In genomic region chr14:64721391-64721791, GRCh38 we compare ENCODE assay signal across 9 cellular contexts. TPM values are rescaled to one million over a fixed set of nuclear protein-coding genes. Genes with fewer than 3 reads are reported as not detected.
DNase-seq lines count a peak whose midpoint lies in the region; ATAC-seq, FAIRE-seq and TF ChIP-seq lines count a peak whose summit lies in the region.
"Had no signal": no experiment of that assay in that cellular context is flagged by ENCODE, and none has a peak within 500 bp of the region (broad histone marks: within the 10 kb centered on the region; RNA-seq: fewer than 3 reads in every experiment).

No MANE protein-coding gene starts in this region.

- no peak overlapping the region for H3K27ac ChIP-seq in GM12878 (ENCODE audit: control insufficient read depth, insufficient read depth)
- peak overlapping the region; percentile 92 to 93 for H3K27ac ChIP-seq in thoracic aorta

- no peaks in the 10 kb centered on the region for H3K79me2 ChIP-seq in GM12878 (ENCODE audit: control insufficient read depth, insufficient read depth, low read length)

- no peaks in the 10 kb centered on the region for H3K4me1 ChIP-seq in GM12878 (ENCODE audit: control insufficient read depth, insufficient read depth, low read length)
- H3K4me1 ChIP-seq in thoracic aorta (ENCODE audit: control insufficient read depth in 1 of 2, low read depth in 2 of 2) = peaks cover 76 to 100% of the 10 kb centered on the region in 2 donors

- in situ Hi-C loops in GM12878 (cut with MboI) = no loop called here

- no peak overlapping the region for H3K4me2 ChIP-seq in GM12878 (ENCODE audit: control insufficient read depth, insufficient read depth)

- no peak overlapping the region for H3K4me3 ChIP-seq in GM12878
- peak overlapping the region; percentile 61 for H3K4me3 ChIP-seq in thoracic aorta

- POLR2A ChIA-PET in GM12878 (lab: Charles Lee) = interaction anchor here (0.6 kb wide), 1 partner anchor 149 kb away, joined by 3 read pairs; no protein-coding TSS in a partner anchor

- no peak for TF ChIP-seq EP300 in GM12878 (IDR thresholded peaks at IDR 0.05; ENCODE audit: borderline replicate concordance in 1 of 2, control insufficient read depth in 1 of 2, low read depth in 2 of 2, low read length in 2 of 2)

- CTCF ChIA-PET in GM12878 (lab: Yijun Ruan, JAX) = interaction anchor here (0.6 to 1.5 kb wide), 3 partner anchors 12 to 37 kb away, joined by 3 to 5 read pairs (median 3); no protein-coding TSS in a partner anchor

- 1% methylated on average over 5 of the region's 5 CpGs for WGBS in GM12878 (ENCODE audit: insufficient coverage, insufficient replicate concordance, low lambda C conversion rate, missing lambda C conversion rate)

- no peaks in the 10 kb centered on the region for H3K9me3 ChIP-seq in GM12878 (replicated peaks; ENCODE audit: control insufficient read depth, insufficient read depth, low read length)
- no peaks in the 10 kb centered on the region for H3K9me3 ChIP-seq in thoracic aorta

- TF ChIP-seq RAD21 in GM12878 (IDR thresholded peaks at IDR 0.05; ENCODE audit: insufficient read depth, low read depth, low read length) = no peak

- H3K9ac ChIP-seq in GM12878 (ENCODE audit: control insufficient read depth, insufficient read depth, low read length) = no peak overlapping the region

- H3K27me3 ChIP-seq in GM12878 (replicated peaks in 1 of 2; ENCODE audit: control insufficient read depth in 2 of 2, insufficient read depth in 2 of 2, low read length in 1 of 2) (no peaks in the 10 kb centered on the region; a peak in 2 of 4 replicates), thoracic aorta (replicated peaks; ENCODE audit: insufficient read depth) (no peaks in the 10 kb centered on the region)

- intact Hi-C loops in GM12878 (cut with micrococcal nuclease; ENCODE audit: unreplicated experiment) = no loop called here

- BruUV-seq in GM12878 (replicated peaks; lab: Mats Ljungman, UMichigan) = no TSS peak

- TF ChIP-seq POLR2A in GM12878 (IDR thresholded peaks at IDR 0.05; ENCODE audit: low read depth, low read length) = no peak

- DNase-seq in DMS153 (lab: John Stamatoyannopoulos, UW) = peak; percentile 27
- no peak for DNase-seq in DMS153 treated with DMSO at 0.1 percent for 48 hours (lab: John Stamatoyannopoulos, UW; ENCODE audit: unreplicated experiment)
- no peak for DNase-seq in GM12878 (ENCODE audit: low read depth, low spot score)
- DNase-seq in kidney tubule cell (ENCODE audit: low spot score) = peak; percentile 86
- peak; percentile 64 for DNase-seq in thoracic aorta (ENCODE audit: low spot score)
- no peak for DNase-seq in LoVo (ENCODE audit: low spot score)

- TF ChIP-seq CTCF in GM12878 (IDR thresholded peaks at IDR 0.05 in 2 of 3, conservative IDR thresholded peaks at IDR 0.05 in 1 of 3; ENCODE audit: control insufficient read depth in 2 of 3, extremely low read depth in 1 of 3, insufficient read depth in 1 of 3, low read depth in 3 of 3, low read length in 3 of 3) (no peak), thoracic aorta (IDR thresholded peaks at IDR 0.05) (no peak)

- H3K36me3 ChIP-seq in GM12878 (ENCODE audit: control insufficient read depth in 2 of 2, insufficient read depth in 2 of 2, low read length in 1 of 2) = no peaks in the 10 kb centered on the region
- H3K36me3 ChIP-seq in thoracic aorta = no peaks in the 10 kb centered on the region

- RAD21 ChIA-PET in GM12878 (lab: Charles Lee; ENCODE audit: unreplicated experiment) = no interaction called here

- SMC1A ChIA-PET in GM12878 (lab: Charles Lee; ENCODE audit: uncharacterized antibody, unreplicated experiment) = interaction anchor here (0.7 to 1.0 kb wide), 2 partner anchors 12 to 47 kb away, joined by 3 to 4 read pairs; no protein-coding TSS in a partner anchor

- ATAC-seq in GM12878 (no peak), thoracic aorta (ENCODE audit: insufficient number of reproducible peaks, low FRiP score, low read depth) (peak; percentile 47), HG02973 (IDR thresholded peaks at IDR 0.05; ENCODE audit: unreplicated experiment) (no peak), HG02623 (IDR thresholded peaks at IDR 0.05; ENCODE audit: unreplicated experiment) (no peak)

- no peak overlapping the region for H2AFZ ChIP-seq in GM12878 (ENCODE audit: control insufficient read depth, low read depth, low read length)

- FAIRE-seq in GM12878 (lab: Jason Lieb, UNC) = no peak
- FAIRE-seq: A204.1 had no signal

- H4K20me1 ChIP-seq in GM12878 (ENCODE audit: control insufficient read depth, insufficient read depth) = no peaks in the 10 kb centered on the region

TF ChIP-seq in GM12878, 131 proteins besides CTCF, POLR2A, EP300 and RAD21:
- TF ChIP-seq BHLHE40 (IDR thresholded peaks at IDR 0.05; ENCODE audit: borderline replicate concordance in 1 of 2, low read depth in 2 of 2, low read length in 1 of 2) (peak in 1 of 2 experiments; percentile 43; a peak in 1 of 4 replicates), MEF2B (IDR thresholded peaks at IDR 0.05; ENCODE audit: partially characterized antibody, poor library complexity, severe bottlenecking) (peak; percentile 60), ZZZ3 (IDR thresholded peaks at IDR 0.05; ENCODE audit: control insufficient read depth, insufficient read length, low read depth) (no peak), ZNF687 (IDR thresholded peaks at IDR 0.05) (peak; percentile 73; the same call in 1 of the 2 replicates), SMAD5 (IDR thresholded peaks at IDR 0.05; ENCODE audit: low read depth) (no peak)

RNA-seq across cellular contexts. Expression of gene PLEKHG3, which starts 17.2 kb away (rescaled TPM):
- total RNA-seq in GM12878 (2013; cell fraction: nucleolus; rRNA removed) = 0.44 and 0.88 TPM in 2 replicates
- 0.05 TPM in 1 of 2 replicates, not detected in the other for total RNA-seq in GM12878 (2014; rRNA removed)
- total RNA-seq in GM12878 (2014; rRNA removed; fragmentation: Illumina TruSeq; extraction: Trizol) = not detected in 2 replicates
- 0.32 and 0.64 TPM in 2 replicates for total RNA-seq in GM12878 (2021)
- polyA plus RNA-seq in GM12878 (2011; ENCODE audit: low read depth) = not detected
- 0.37 and 0.73 TPM in 2 replicates for polyA plus RNA-seq in GM12878 (2011; rRNA removed)
- polyA plus RNA-seq in GM12878 (2011; cell fraction: cytosol; rRNA removed) = 0.65 and 0.66 TPM in 2 replicates
- polyA plus RNA-seq in GM12878 (2011; cell fraction: nucleus; rRNA removed) = 2.0 and 2.6 TPM in 2 replicates
- 0.15 TPM in 1 of 2 replicates, not detected in the other for polyA plus RNA-seq in GM12878 (2012)
- polyA plus RNA-seq in GM12878 (2014; fragmentation: Illumina TruSeq; extraction: Trizol) = 0.03 TPM in 1 of 2 replicates, not detected in the other
- polyA plus RNA-seq in GM12878 (2014; fragmentation: Nextera tagmentation; extraction: Ambion mirVana) = not detected
- polyA plus RNA-seq in GM12878 (2014; rRNA removed) = 0.05 and 0.06 TPM in 2 replicates
- under 1 TPM in 1 of 2 experiments, not detected in 1; 0.07 TPM for polyA plus RNA-seq in GM12878 (2016; fragmentation: Nextera tagmentation; extraction: Ambion mirVana)
- polyA minus RNA-seq in GM12878 (2011; rRNA and poly(A)+ RNA removed) = 1.4 and 1.6 TPM in 2 replicates
- polyA minus RNA-seq in GM12878 (2011; cell fraction: cytosol; rRNA and poly(A)+ RNA removed) = 0.27 and 3.2 TPM in 2 replicates
- polyA minus RNA-seq in GM12878 (2011; cell fraction: nucleus; rRNA and poly(A)+ RNA removed) = 0.85 and 1.1 TPM in 2 replicates
- 10 to 100 TPM; 63.2 to 71.5 TPM for total RNA-seq in thoracic aorta

Comparison
In these comparisons a context has a peak if more than half of its experiments do, and no peak if none do; other contexts are left out.
1. DNase-seq: peak in DMS153 (single experiment), kidney tubule cell (single experiment) and thoracic aorta (single experiment); none in DMS153 treated with DMSO at 0.1 percent for 48 hours (single experiment), GM12878 (single experiment) and LoVo (single experiment).
2. RNA of gene PLEKHG3, which starts 17.2 kb away (total RNA-seq): 63.2 to 71.5 TPM in thoracic aorta; 0.05 to 0.88 TPM in GM12878; every median in the first group is over 10 times any median in the second.